In genomic region chr2:45299361-45299760, GRCh38 we compare ENCODE assay signal across 13 cellular contexts.
"Had no signal": no experiment of that assay in that cellular context is flagged by ENCODE, and none has a peak within 500 bp of the region (broad histone marks: within the 10 kb centered on the region; RNA-seq: fewer than 3 reads in every experiment).

No MANE protein-coding gene starts in this region.

- H3K4me1 ChIP-seq: Peyer's patch had no signal

- DNase-seq: MG63, NCI-H1694 treated with DMSO at 0.1 percent for 48 hours, NCI-H1930, NCI-H526, OCI-M1, PC-9, T-helper 1 cell had no signal

- H2AFZ ChIP-seq: PC-9 had no signal

- FAIRE-seq: K562 had no signal

- H3K27me3 ChIP-seq: MG63, Peyer's patch, SJCRH30 had no signal

- H3K9ac ChIP-seq: KMS-11 had no signal

- ATAC-seq: K562, Right ventricle myocardium inferior, SK-N-SH treated with all-trans-retinoic acid at 6 μM for 48 hours had no signal

- H3K36me3 ChIP-seq: MG63, Peyer's patch, SJCRH30 had no signal

- H3K9me3 ChIP-seq: MG63, Peyer's patch, SJCRH30 had no signal

- H3K4me3 ChIP-seq: K562, MG63, PC-9, Peyer's patch, SJCRH30 had no signal

- H3K27ac ChIP-seq: KMS-11, PC-9, Peyer's patch, SJCRH30 had no signal

- H3K4me2 ChIP-seq: KMS-11, PC-9 had no signal
